Comparison of ENCODE assay signal across 13 cellular contexts in genomic region chr11:68658661-68659060, GRCh38. TPM values are rescaled to one million over a fixed set of nuclear protein-coding genes. Genes with fewer than 3 reads are reported as not detected.
A peak's percentile ranks its signal among the peaks of the same experiment; 100 is the strongest.
DNase-seq lines count a peak whose midpoint lies in the region; ATAC-seq and TF ChIP-seq lines count a peak whose summit lies in the region.
"Had no signal": no experiment of that assay in that cellular context is flagged by ENCODE, and none has a peak within 500 bp of the region (broad histone marks: within the 10 kb centered on the region; RNA-seq: fewer than 3 reads in every experiment).

No MANE protein-coding gene starts in this region.

- H3K4me1 ChIP-seq in mesenchymal stem cell (ENCODE audit: control insufficient read depth, insufficient read depth, low read depth, low read length): peaks cover 7% of the 10 kb centered on the region

- H2BK5ac ChIP-seq in mesenchymal stem cell (ENCODE audit: low read depth, low read length, poor library complexity, severe bottlenecking): no peak overlapping the region

- intact Hi-C loops in Right ventricle myocardium superior (cut with DNase I) (no loop called here), Right ventricle myocardium inferior (cut with DNase I) (no loop called here)

- no peak overlapping the region for H3K4ac ChIP-seq in mesenchymal stem cell (ENCODE audit: low read depth in 1 of 2, low read length in 2 of 2)

- H3K27me3 Mint-ChIP-seq in chondrocyte (ENCODE audit: low read depth): peaks cover 42% of the 10 kb centered on the region
- peaks cover 18% of the 10 kb centered on the region for H3K27me3 Mint-ChIP-seq in type B pancreatic cell

- 92% methylated on average over 13 of the region's 13 CpGs for WGBS in mesenchymal stem cell

- peaks cover 7% of the 10 kb centered on the region for H3K9me3 Mint-ChIP-seq in chondrocyte (ENCODE audit: low read depth)
- peaks cover 10% of the 10 kb centered on the region for H3K9me3 Mint-ChIP-seq in type B pancreatic cell

- no peaks in the 10 kb centered on the region for H3K79me1 ChIP-seq in mesenchymal stem cell (replicated peaks; ENCODE audit: low read length, poor library complexity, severe bottlenecking)

- H3K14ac ChIP-seq in mesenchymal stem cell (ENCODE audit: low read length in 2 of 2): no peak overlapping the region

- H2BK120ac ChIP-seq in mesenchymal stem cell (ENCODE audit: low read depth, low read length): no peak overlapping the region

- no peak overlapping the region for H2AFZ ChIP-seq in mesenchymal stem cell (ENCODE audit: low read depth, low read length)

- H3K36me3 Mint-ChIP-seq in chondrocyte (ENCODE audit: low read depth) (peaks cover 4% of the 10 kb centered on the region), type B pancreatic cell (no peaks in the 10 kb centered on the region)
- H3K36me3 Mint-ChIP-seq: CD4-positive, alpha-beta memory T cell had no signal

- H3K36me3 ChIP-seq in mesenchymal stem cell (ENCODE audit: control insufficient read depth in 1 of 2, insufficient read depth in 2 of 2, low read depth in 1 of 2, low read length in 2 of 2): peaks cover 0 to 4% of the 10 kb centered on the region in 2 experiments
- H3K36me3 ChIP-seq: thyroid gland had no signal

- H4K8ac ChIP-seq in mesenchymal stem cell (ENCODE audit: low read length): no peak overlapping the region

- H3K23ac ChIP-seq in mesenchymal stem cell (ENCODE audit: low read length in 2 of 2): no peak overlapping the region

- ATAC-seq in Right ventricle myocardium superior (ENCODE audit: poor library complexity) (peak; percentile 32), Right ventricle myocardium inferior (no peak)

- no peak overlapping the region for H3K4me2 ChIP-seq in mesenchymal stem cell (ENCODE audit: low read length, poor library complexity, severe bottlenecking)

- H3K18ac ChIP-seq in mesenchymal stem cell (ENCODE audit: low read depth in 1 of 2, low read length in 2 of 2): no peak overlapping the region

- no peak overlapping the region for H3K27ac ChIP-seq in mesenchymal stem cell (ENCODE audit: low read length, poor library complexity, severe bottlenecking)

- H3K4me3 Mint-ChIP-seq in chondrocyte (ENCODE audit: unreplicated experiment) (no peak overlapping the region), type B pancreatic cell (peak overlapping the region; percentile 58)
- H3K4me3 Mint-ChIP-seq: CD4-positive, alpha-beta memory T cell; nephron progenitor cell had no signal

- no peak overlapping the region for H2AK5ac ChIP-seq in mesenchymal stem cell (ENCODE audit: low read length, severe bottlenecking)

- peak overlapping the region in 1 of 2 experiments; percentile 25 for H3K4me3 ChIP-seq in mesenchymal stem cell (ENCODE audit: insufficient read depth in 1 of 2, low read depth in 1 of 2, low read length in 2 of 2)
- H3K4me3 ChIP-seq: thyroid gland had no signal

- peak; percentile 51 for DNase-seq in Right ventricle myocardium superior
- DNase-seq in Right ventricle myocardium inferior (ENCODE audit: missing footprints): no peak
- DNase-seq in chondrocyte (ENCODE audit: low spot score): no peak
- peak; percentile 7 for DNase-seq in mesenchymal stem cell
- no peak for DNase-seq in type B pancreatic cell (ENCODE audit: extremely low spot score, unreplicated experiment)
- DNase-seq in activated effector memory CD4-positive, alpha-beta T cell treated with Interleukin-2 at 50 U/mL for 16 hours: no peak
- DNase-seq in NCI-H345 treated with DMSO at 0.1 percent for 48 hours (lab: John Stamatoyannopoulos, UW; ENCODE audit: unreplicated experiment): no peak
- DNase-seq in SK-N-DZ (ENCODE audit: low spot score): no peak
- DNase-seq: activated gamma-delta T cell treated with Interleukin-2 at 50 U/mL for 16 hours; CD4-positive, alpha-beta memory T cell; nephron progenitor cell had no signal

- peaks cover 16% of the 10 kb centered on the region for H3K4me1 Mint-ChIP-seq in chondrocyte (ENCODE audit: low read depth)
- H3K4me1 Mint-ChIP-seq in type B pancreatic cell (ENCODE audit: unreplicated experiment): peaks cover 21% of the 10 kb centered on the region
- H3K4me1 Mint-ChIP-seq: CD4-positive, alpha-beta memory T cell had no signal

- no peak overlapping the region for H4K91ac ChIP-seq in mesenchymal stem cell (ENCODE audit: low read length)

- H3K27ac Mint-ChIP-seq in chondrocyte (ENCODE audit: unreplicated experiment) (peak overlapping the region; percentile 37), type B pancreatic cell (peak overlapping the region; percentile 70)
- H3K27ac Mint-ChIP-seq: CD4-positive, alpha-beta memory T cell had no signal

- H2BK12ac ChIP-seq in mesenchymal stem cell (ENCODE audit: low read length in 2 of 2): no peak overlapping the region

- no peak overlapping the region for H2BK15ac ChIP-seq in mesenchymal stem cell (ENCODE audit: low read depth, poor library complexity, severe bottlenecking)

- TF ChIP-seq CTCF in chondrocyte (IDR thresholded peaks at IDR 0.05): no peak
- TF ChIP-seq CTCF in type B pancreatic cell (conservative IDR thresholded peaks at IDR 0.05): no peak

- peaks cover 25% of the 10 kb centered on the region for H3K9me3 ChIP-seq in mesenchymal stem cell (ENCODE audit: control insufficient read depth, low read length)
- H3K9me3 ChIP-seq: thyroid gland had no signal

- peak overlapping the region; percentile 66 for H3K9ac ChIP-seq in mesenchymal stem cell (ENCODE audit: low read length)

- peaks cover 60 to 84% of the 10 kb centered on the region in 2 experiments for H3K27me3 ChIP-seq in mesenchymal stem cell (ENCODE audit: control insufficient read depth in 1 of 2, insufficient read depth in 1 of 2, low read length in 2 of 2)
- H3K27me3 ChIP-seq: thyroid gland had no signal

RNA-seq across cellular contexts. Expression of gene GAL, which starts 25.7 kb away (rescaled TPM):
- not detected for total RNA-seq in Right ventricle myocardium superior
- not detected for total RNA-seq in Right ventricle myocardium inferior
- 0.74 to 1.9 TPM (median 0.90 TPM) in 3 replicates for total RNA-seq in chondrocyte
- 0.32 TPM for polyA plus RNA-seq in mesenchymal stem cell (2013, experiment 1 of 2)
- 0.08 TPM for polyA plus RNA-seq in mesenchymal stem cell (2013, experiment 2 of 2)
- 3.4 and 6.2 TPM in 2 replicates for total RNA-seq in type B pancreatic cell (ENCODE audit: low replicate concordance)
- 22.1 and 36.4 TPM in 2 replicates for polyA plus RNA-seq in SK-N-DZ (2014; cell fraction: cytosol; rRNA removed)
- polyA plus RNA-seq in SK-N-DZ (2014; cell fraction: nucleus; rRNA removed): 13.1 and 16.3 TPM in 2 replicates
- total RNA-seq: A172; CD4-positive, alpha-beta memory T cell had no signal
- polyA plus RNA-seq: CD4-positive, alpha-beta memory T cell had no signal

Comparison
In these comparisons a context has a peak if more than half of its experiments do, and no peak if none do; other contexts are left out.
1. DNase-seq: peak in Right ventricle myocardium superior (single experiment) and mesenchymal stem cell (single experiment); none in Right ventricle myocardium inferior (single experiment), chondrocyte (single experiment), type B pancreatic cell (single experiment), activated effector memory CD4-positive, alpha-beta T cell treated with Interleukin-2 at 50 U/mL for 16 hours (single experiment), NCI-H345 treated with DMSO at 0.1 percent for 48 hours (single experiment) and SK-N-DZ (single experiment).